In genomic region chr19:55694656-55695491, GRCh38 we compare ENCODE assay signal across 21 cellular contexts. TPM values are rescaled to one million over a fixed set of nuclear protein-coding genes. Genes with fewer than 3 reads are reported as not detected.
DNase-seq lines count a peak whose midpoint lies in the region; ATAC-seq and TF ChIP-seq lines count a peak whose summit lies in the region.
"Had no signal": no experiment of that assay in that cellular context is flagged by ENCODE, and none has a peak within 500 bp of the region (broad histone marks: within the 10 kb centered on the region; RNA-seq: fewer than 3 reads in every experiment).

No MANE protein-coding gene starts in this region.

- peaks cover 67% of the 10 kb centered on the region for H3K36me3 Mint-ChIP-seq in MCF 10A (ENCODE audit: insufficient read depth, unreplicated experiment)
- H3K36me3 Mint-ChIP-seq in stimulated activated naive B cell treated with anti-CD40 and anti-IgM and Interleukin-4, amounts not matched to agents 10 μg/mL and 1 μg/mL and 100 μg/mL, for 72 hours = peaks cover 46 to 58% of the 10 kb centered on the region in 2 donors

- WGBS in mammary epithelial cell (ENCODE audit: low coverage, missing lambda C conversion rate) = 83% methylated on average over 7 of the region's 37 CpGs

- no peaks in the 10 kb centered on the region for H3K79me2 ChIP-seq in mammary epithelial cell (ENCODE audit: insufficient read depth, low read length)

- H3K27me3 ChIP-seq in mammary epithelial cell (ENCODE audit: insufficient read depth, low read length) (no peaks in the 10 kb centered on the region), Panc1 (ENCODE audit: control insufficient read depth, insufficient read depth, low read length) (no peaks in the 10 kb centered on the region), lower lobe of right lung (ENCODE audit: low read depth) (no peaks in the 10 kb centered on the region)
- H3K27me3 ChIP-seq: BLaER1 had no signal

- H3K27ac ChIP-seq in mammary epithelial cell (ENCODE audit: insufficient read depth, low read depth, low read length) (no peak overlapping the region), Panc1 (ENCODE audit: low read length) (no peak overlapping the region), lower lobe of right lung (no peak overlapping the region)
- H3K27ac ChIP-seq: BLaER1, GM23248 had no signal

- H3K4me3 ChIP-seq in mammary epithelial cell (replicated peaks in 1 of 3; ENCODE audit: insufficient read depth in 1 of 3, low read depth in 2 of 3, low read length in 3 of 3) (no peak overlapping the region), Panc1 (ENCODE audit: low read depth in 2 of 2, low read length in 2 of 2) (no peak overlapping the region), lower lobe of right lung (no peak overlapping the region)
- H3K4me3 ChIP-seq: BLaER1, GM23248 had no signal

- H3K4me2 ChIP-seq in mammary epithelial cell (ENCODE audit: insufficient read depth, low read depth, low read length) = no peak overlapping the region
- H3K4me2 ChIP-seq: BLaER1 had no signal

- intact Hi-C loops in MCF 10A (cut with micrococcal nuclease) = no loop called here
- intact Hi-C loops in mammary epithelial cell (cut with micrococcal nuclease) = no loop called here
- intact Hi-C loops in Panc1 (cut with micrococcal nuclease; ENCODE audit: unreplicated experiment) = no loop called here
- intact Hi-C loops in lower lobe of right lung (cut with DNase I) = no loop called here

- no peak overlapping the region for H3K4me3 Mint-ChIP-seq in MCF 10A (ENCODE audit: unreplicated experiment)
- no peak overlapping the region for H3K4me3 Mint-ChIP-seq in stimulated activated naive B cell treated with anti-CD40 and anti-IgM and Interleukin-4, amounts not matched to agents 10 μg/mL and 1 μg/mL and 100 μg/mL, for 72 hours
- H3K4me3 Mint-ChIP-seq: CD8-positive, alpha-beta memory T cell had no signal

- H4K20me1 ChIP-seq in mammary epithelial cell (ENCODE audit: insufficient read depth, low read length) = no peaks in the 10 kb centered on the region

- H3K27me3 Mint-ChIP-seq in MCF 10A (ENCODE audit: insufficient read depth, unreplicated experiment) = no peaks in the 10 kb centered on the region
- H3K27me3 Mint-ChIP-seq in stimulated activated naive B cell treated with anti-CD40 and anti-IgM and Interleukin-4, amounts not matched to agents 10 μg/mL and 1 μg/mL and 100 μg/mL, for 72 hours = no peaks in the 10 kb centered on the region
- H3K27me3 Mint-ChIP-seq: CD8-positive, alpha-beta memory T cell had no signal

- in situ Hi-C loops in mammary epithelial cell (cut with MboI; ENCODE audit: low sequenced_read_pairs in 2 of 2) = no loop called here
- in situ Hi-C loops in Panc1 (cut with HindIII; ENCODE audit: low pct_unique_long_range_greater_than_20kb, low sequenced_read_pairs) = no loop called here

- no peaks in the 10 kb centered on the region for H3K9me3 Mint-ChIP-seq in MCF 10A (ENCODE audit: unreplicated experiment)
- H3K9me3 Mint-ChIP-seq in stimulated activated naive B cell treated with anti-CD40 and anti-IgM and Interleukin-4, amounts not matched to agents 10 μg/mL and 1 μg/mL and 100 μg/mL, for 72 hours = no peaks in the 10 kb centered on the region
- H3K9me3 Mint-ChIP-seq: CD8-positive, alpha-beta memory T cell had no signal

- BruUV-seq in MCF 10A (replicated peaks; lab: Mats Ljungman, UMichigan) (TSS peak; percentile 70), mammary epithelial cell (replicated peaks; lab: Mats Ljungman, UMichigan) (no TSS peak), Panc1 (replicated peaks; lab: Mats Ljungman, UMichigan) (no TSS peak)

- no peaks in the 10 kb centered on the region for H3K4me1 Mint-ChIP-seq in MCF 10A (ENCODE audit: insufficient read depth, unreplicated experiment)
- peaks cover 0 to 7% of the 10 kb centered on the region in 2 donors for H3K4me1 Mint-ChIP-seq in stimulated activated naive B cell treated with anti-CD40 and anti-IgM and Interleukin-4, amounts not matched to agents 10 μg/mL and 1 μg/mL and 100 μg/mL, for 72 hours
- H3K4me1 Mint-ChIP-seq: CD8-positive, alpha-beta memory T cell had no signal

- H3K27ac Mint-ChIP-seq in MCF 10A (ENCODE audit: low read depth, unreplicated experiment) = no peak overlapping the region
- H3K27ac Mint-ChIP-seq in stimulated activated naive B cell treated with anti-CD40 and anti-IgM and Interleukin-4, amounts not matched to agents 10 μg/mL and 1 μg/mL and 100 μg/mL, for 72 hours = peak overlapping the region; percentile 47

- H3K36me3 ChIP-seq in mammary epithelial cell (ENCODE audit: insufficient read depth, low read length) (peaks cover 6% of the 10 kb centered on the region), Panc1 (ENCODE audit: control insufficient read depth, insufficient read depth, low read length) (peaks cover 5% of the 10 kb centered on the region), lower lobe of right lung (peaks cover 91% of the 10 kb centered on the region)

- no peak for TF ChIP-seq CTCF in MCF 10A (IDR thresholded peaks at IDR 0.05; ENCODE audit: unreplicated experiment)
- TF ChIP-seq CTCF in mammary epithelial cell (conservative IDR thresholded peaks at IDR 0.05 in 1 of 2, IDR thresholded peaks at IDR 0.05 in 1 of 2; ENCODE audit: extremely low read depth in 1 of 2, insufficient read depth in 1 of 2, low read depth in 1 of 2, low read length in 2 of 2) = no peak
- no peak for TF ChIP-seq CTCF in Panc1 (IDR thresholded peaks at IDR 0.05)
- no peak for TF ChIP-seq CTCF in lower lobe of right lung (IDR thresholded peaks at IDR 0.05)

- POLR2A ChIA-PET in MCF 10A (lab: Yijun Ruan, JAX) (no interaction called here), Panc1 (lab: Charles Lee) (no interaction called here), HEK293T (lab: Yijun Ruan, JAX) (no interaction called here)

- CTCF ChIA-PET in MCF 10A (lab: Yijun Ruan, JAX) (interaction anchor here (0.6 kb wide), 1 partner anchor 10 kb away, joined by 5 read pairs; no protein-coding TSS in a partner anchor), mammary epithelial cell (lab: Charles Lee; ENCODE audit: low non-redundant PET) (no interaction called here), Panc1 (lab: Charles Lee) (no interaction called here), HEK293T (lab: Yijun Ruan, JAX) (no interaction called here)

- H3K4me1 ChIP-seq in mammary epithelial cell (ENCODE audit: insufficient read depth, low read length) (no peaks in the 10 kb centered on the region), Panc1 (ENCODE audit: control insufficient read depth, insufficient read depth, low read length) (no peaks in the 10 kb centered on the region), lower lobe of right lung (no peaks in the 10 kb centered on the region)

- H3K9ac ChIP-seq in mammary epithelial cell (ENCODE audit: insufficient read depth, low read length) = no peak overlapping the region
- H3K9ac ChIP-seq: BLaER1, GM23248 had no signal

- no peak overlapping the region for H2AFZ ChIP-seq in mammary epithelial cell (ENCODE audit: low read depth, low read length)
- H2AFZ ChIP-seq: GM23248 had no signal

- DNase-seq in MCF 10A (ENCODE audit: unreplicated experiment) = no peak
- DNase-seq in mammary epithelial cell = no peak
- DNase-seq in Panc1 (ENCODE audit: low read depth, low spot score) = no peak
- peak; percentile 35 for DNase-seq in lower lobe of right lung
- no peak for DNase-seq in stimulated activated naive B cell treated with anti-CD40 and anti-IgM and Interleukin-4, amounts not matched to agents 10 μg/mL and 1 μg/mL and 100 μg/mL, for 72 hours
- no peak for DNase-seq in LoVo (ENCODE audit: low spot score)
- DNase-seq in CD1c-positive myeloid dendritic cell (ENCODE audit: extremely low spot score) = no peak
- no peak for DNase-seq in HEK293T (ENCODE audit: extremely low spot score)
- DNase-seq: CD8-positive, alpha-beta memory T cell; DMS79 treated with DMSO at 0.1 percent for 48 hours; GM23248; NCI-H1436; NCI-H2029; NCI-H2171; NCI-H446; NCI-H69 had no signal

- dilution Hi-C loops in mammary epithelial cell (cut with HindIII; ENCODE audit: low sequenced_read_pairs) = no loop called here

- 0 out of 2 replicates have a peak, but pooled peaks have one; percentile 5 for ATAC-seq in Panc1
- no peak for ATAC-seq in lower lobe of right lung
- no peak for ATAC-seq in stimulated activated naive B cell treated with anti-CD40 and anti-IgM and Interleukin-4, amounts not matched to agents 10 μg/mL and 1 μg/mL and 100 μg/mL, for 72 hours (replicated peaks)
- ATAC-seq: HCT116 had no signal

- H3K9me3 ChIP-seq in mammary epithelial cell (replicated peaks; ENCODE audit: insufficient read depth, low read length) (no peaks in the 10 kb centered on the region), Panc1 (ENCODE audit: control insufficient read depth, insufficient read depth, low read depth, low read length) (no peaks in the 10 kb centered on the region), lower lobe of right lung (no peaks in the 10 kb centered on the region)
- H3K9me3 ChIP-seq: BLaER1 had no signal

TF ChIP-seq in HEK293T, 16 proteins besides CTCF, POLR2A, EP300 and RAD21 (continues in another document):
- TF ChIP-seq HDGF (IDR thresholded peaks at IDR 0.05; ENCODE audit: borderline replicate concordance) = no peak

RNA-seq across cellular contexts. Expression of gene EPN1, which starts 19.8 kb away (rescaled TPM):
- total RNA-seq in MCF 10A (2022) (102 and 123 TPM in 2 replicates), mammary epithelial cell (100 to 1,000 TPM in 1 of 2 donors, 10 to 100 TPM in 1; 47.0 to 135 TPM), Panc1 (2021; ENCODE audit: unreplicated experiment) (361 TPM), lower lobe of right lung (105 TPM)
- polyA plus RNA-seq in mammary epithelial cell = 83.2 TPM
- 19.4 TPM for polyA minus RNA-seq in mammary epithelial cell
- polyA plus RNA-seq in Panc1 (2012; ENCODE audit: insufficient read length) = 697 TPM

RNA-seq across cellular contexts. Expression of gene U2AF2, which starts 40.0 kb away (rescaled TPM):
- total RNA-seq in MCF 10A (2022) (220 and 280 TPM in 2 replicates), mammary epithelial cell (100 to 1,000 TPM in 1 of 2 donors, 10 to 100 TPM in 1; 71.3 to 219 TPM), Panc1 (2021; ENCODE audit: unreplicated experiment) (545 TPM), lower lobe of right lung (143 TPM)
- 92.2 TPM for polyA plus RNA-seq in mammary epithelial cell
- 122 TPM for polyA minus RNA-seq in mammary epithelial cell
- 761 TPM for polyA plus RNA-seq in Panc1 (2012; ENCODE audit: insufficient read length)

RNA-seq across cellular contexts. Expression of gene NLRP9, which starts 43.3 kb away (rescaled TPM):
- not detected in 2 replicates for total RNA-seq in MCF 10A (2022)
- not detected for total RNA-seq in mammary epithelial cell
- polyA plus RNA-seq in mammary epithelial cell = not detected
- not detected for polyA minus RNA-seq in mammary epithelial cell
- total RNA-seq in Panc1 (2021; ENCODE audit: unreplicated experiment) = not detected
- polyA plus RNA-seq in Panc1 (2012; ENCODE audit: insufficient read length) = not detected
- not detected for total RNA-seq in lower lobe of right lung
- total RNA-seq: A172; CD8-positive, alpha-beta memory T cell; G401; GM23248; RPMI7951 had no signal
- polyA plus RNA-seq: CD8-positive, alpha-beta memory T cell; GM23248 had no signal

RNA-seq across cellular contexts. Expression of gene CCDC106, which starts 46.9 kb away (rescaled TPM):
- total RNA-seq in MCF 10A (2022) (2.3 and 2.5 TPM in 2 replicates), mammary epithelial cell (1 to 10 TPM; 5.5 to 7.0 TPM), Panc1 (2021; ENCODE audit: unreplicated experiment) (47.8 TPM), lower lobe of right lung (11.6 TPM)
- polyA plus RNA-seq in mammary epithelial cell = 2.0 TPM
- polyA minus RNA-seq in mammary epithelial cell = 0.31 TPM
- 101 TPM for polyA plus RNA-seq in Panc1 (2012; ENCODE audit: insufficient read length)

RNA-seq across cellular contexts. Expression of gene ZNF581, which starts 51.4 kb away (rescaled TPM):
- total RNA-seq in MCF 10A (2022) (22.3 and 25.7 TPM in 2 replicates), mammary epithelial cell (10 to 100 TPM; 19.8 to 30.4 TPM), Panc1 (2021; ENCODE audit: unreplicated experiment) (39.0 TPM), lower lobe of right lung (22.7 TPM)
- 18.4 TPM for polyA plus RNA-seq in mammary epithelial cell
- 13.3 TPM for polyA minus RNA-seq in mammary epithelial cell
- polyA plus RNA-seq in Panc1 (2012; ENCODE audit: insufficient read length) = 42.2 TPM
